ENCODE assay signal across 12 cellular contexts in genomic region chr5:80109549-80110478, GRCh38.
A peak's percentile ranks its signal among the peaks of the same experiment; 100 is the strongest.
DNase-seq lines count a peak whose midpoint lies in the region; ATAC-seq, FAIRE-seq and TF ChIP-seq lines count a peak whose summit lies in the region.
"Had no signal": no experiment of that assay in that cellular context is flagged by ENCODE, and none has a peak within 500 bp of the region (broad histone marks: within the 10 kb centered on the region; RNA-seq: fewer than 3 reads in every experiment).

No MANE protein-coding gene starts in this region.

- DNase-seq in DMS79 treated with DMSO at 0.1 percent for 48 hours (lab: John Stamatoyannopoulos, UW), result peak; percentile 97
- DNase-seq in mucosa of gallbladder (ENCODE audit: low spot score), result peak; percentile 65
- DNase-seq in D721Med (ENCODE audit: insufficient read length, low spot score), result no peak
- DNase-seq in COR-L47 (lab: John Stamatoyannopoulos, UW), result no peak
- DNase-seq in gastrocnemius medialis, result no peak
- DNase-seq: GM23248, immature natural killer cell, NCI-H1048 had no signal

- H3K27ac Mint-ChIP-seq in activated T-helper 17 cell treated with anti-CD3 and anti-CD28 coated beads, Interleukin-2, amount 50 U/mL, for 72 hours, result peak overlapping the region; percentile 50

- no peaks in the 10 kb centered on the region for H3K27me3 ChIP-seq in gastrocnemius medialis

- no peak overlapping the region for H3K4me3 Mint-ChIP-seq in activated T-helper 17 cell treated with anti-CD3 and anti-CD28 coated beads, Interleukin-2, amount 50 U/mL, for 72 hours
- H3K4me3 Mint-ChIP-seq: immature natural killer cell had no signal

- H3K27ac ChIP-seq in gastrocnemius medialis, result no peak overlapping the region
- H3K27ac ChIP-seq: GM23248, VCaP had no signal

- H3K4me1 Mint-ChIP-seq in activated T-helper 17 cell treated with anti-CD3 and anti-CD28 coated beads, Interleukin-2, amount 50 U/mL, for 72 hours, result peaks cover 10% of the 10 kb centered on the region
- H3K4me1 Mint-ChIP-seq: immature natural killer cell had no signal

- intact Hi-C loops in gastrocnemius medialis (cut with DNase I; ENCODE audit: low total_unique reads), result no loop called here

- no peak for FAIRE-seq in D721Med (lab: Jason Lieb, UNC)

- peaks cover 7% of the 10 kb centered on the region for H3K36me3 Mint-ChIP-seq in activated T-helper 17 cell treated with anti-CD3 and anti-CD28 coated beads, Interleukin-2, amount 50 U/mL, for 72 hours (ENCODE audit: low read depth)

- H3K4me1 ChIP-seq in gastrocnemius medialis, result no peaks in the 10 kb centered on the region

- in situ Hi-C loops in gastrocnemius medialis (cut with MboI; ENCODE audit: low sequenced_read_pairs in 4 of 4), result loop anchor here in 1 of 4 donors (10.0 kb wide), 1 partner anchor 175 kb away; no protein-coding TSS in a partner anchor

- no peaks in the 10 kb centered on the region for H3K27me3 Mint-ChIP-seq in activated T-helper 17 cell treated with anti-CD3 and anti-CD28 coated beads, Interleukin-2, amount 50 U/mL, for 72 hours

- no peaks in the 10 kb centered on the region for H3K36me3 ChIP-seq in gastrocnemius medialis

- ATAC-seq in HG03095 (IDR thresholded peaks at IDR 0.05; ENCODE audit: unreplicated experiment), result peak; percentile 66
- no peak for ATAC-seq in activated T-helper 17 cell treated with anti-CD3 and anti-CD28 coated beads, Interleukin-2, amount 50 U/mL, for 72 hours (replicated peaks)
- ATAC-seq in HG02588 (IDR thresholded peaks at IDR 0.05; ENCODE audit: unreplicated experiment), result no peak
- no peak for ATAC-seq in gastrocnemius medialis

- TF ChIP-seq CTCF in D721Med (IDR thresholded peaks at IDR 0.05; ENCODE audit: insufficient read depth, missing control alignments) (no peak), gastrocnemius medialis (IDR thresholded peaks at IDR 0.05 in 4 of 5, conservative IDR thresholded peaks at IDR 0.05 in 1 of 5) (no peak)

- no peak overlapping the region for H3K4me3 ChIP-seq in gastrocnemius medialis
- H3K4me3 ChIP-seq: GM23248 had no signal

- no peaks in the 10 kb centered on the region for H3K9me3 Mint-ChIP-seq in activated T-helper 17 cell treated with anti-CD3 and anti-CD28 coated beads, Interleukin-2, amount 50 U/mL, for 72 hours
- H3K9me3 Mint-ChIP-seq: immature natural killer cell had no signal

- H3K9me3 ChIP-seq in gastrocnemius medialis, result no peaks in the 10 kb centered on the region

- no peak for TF ChIP-seq POLR2A in gastrocnemius medialis (IDR thresholded peaks at IDR 0.05)

Comparison
In these comparisons a context has a peak if more than half of its experiments do, and no peak if none do; other contexts are left out.
1. DNase-seq: peak in DMS79 treated with DMSO at 0.1 percent for 48 hours (single experiment) and mucosa of gallbladder (single experiment); none in D721Med (single experiment), COR-L47 (single experiment) and gastrocnemius medialis (0 of 2).